1 cellular context compared by ENCODE assay signal in genomic region chr2:222456479-222457077, GRCh38.
TF ChIP-seq lines count a peak whose summit lies in the region.

No MANE protein-coding gene starts in this region.

TF ChIP-seq in HEK293, 187 proteins besides CTCF, POLR2A, EP300 and RAD21 (continued from another document):
- TF ChIP-seq PRDM2 (tag by site-specific recombination; IDR thresholded peaks at IDR 0.05; ENCODE audit: borderline replicate concordance) (no peak), ZNF692 (tag by site-specific recombination; IDR thresholded peaks at IDR 0.05) (peak; percentile 81)
- TF ChIP-seq, protein P1, sequence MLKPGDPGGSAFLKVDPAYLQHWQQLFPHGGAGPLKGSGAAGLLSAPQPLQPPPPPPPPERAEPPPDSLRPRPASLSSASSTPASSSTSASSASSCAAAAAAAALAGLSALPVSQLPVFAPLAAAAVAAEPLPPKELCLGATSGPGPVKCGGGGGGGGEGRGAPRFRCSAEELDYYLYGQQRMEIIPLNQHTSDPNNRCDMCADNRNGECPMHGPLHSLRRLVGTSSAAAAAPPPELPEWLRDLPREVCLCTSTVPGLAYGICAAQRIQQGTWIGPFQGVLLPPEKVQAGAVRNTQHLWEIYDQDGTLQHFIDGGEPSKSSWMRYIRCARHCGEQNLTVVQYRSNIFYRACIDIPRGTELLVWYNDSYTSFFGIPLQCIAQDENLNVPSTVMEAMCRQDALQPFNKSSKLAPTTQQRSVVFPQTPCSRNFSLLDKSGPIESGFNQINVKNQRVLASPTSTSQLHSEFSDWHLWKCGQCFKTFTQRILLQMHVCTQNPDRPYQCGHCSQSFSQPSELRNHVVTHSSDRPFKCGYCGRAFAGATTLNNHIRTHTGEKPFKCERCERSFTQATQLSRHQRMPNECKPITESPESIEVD (tag by site-specific recombination; IDR thresholded peaks at IDR 0.05): peak; percentile 47; the same call in 1 of the 2 replicates
- TF ChIP-seq, protein P2, sequence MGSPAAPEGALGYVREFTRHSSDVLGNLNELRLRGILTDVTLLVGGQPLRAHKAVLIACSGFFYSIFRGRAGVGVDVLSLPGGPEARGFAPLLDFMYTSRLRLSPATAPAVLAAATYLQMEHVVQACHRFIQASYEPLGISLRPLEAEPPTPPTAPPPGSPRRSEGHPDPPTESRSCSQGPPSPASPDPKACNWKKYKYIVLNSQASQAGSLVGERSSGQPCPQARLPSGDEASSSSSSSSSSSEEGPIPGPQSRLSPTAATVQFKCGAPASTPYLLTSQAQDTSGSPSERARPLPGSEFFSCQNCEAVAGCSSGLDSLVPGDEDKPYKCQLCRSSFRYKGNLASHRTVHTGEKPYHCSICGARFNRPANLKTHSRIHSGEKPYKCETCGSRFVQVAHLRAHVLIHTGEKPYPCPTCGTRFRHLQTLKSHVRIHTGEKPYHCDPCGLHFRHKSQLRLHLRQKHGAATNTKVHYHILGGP (tag by site-specific recombination; IDR thresholded peaks at IDR 0.05): no peak
